ENCODE assay signal across 10 cellular contexts in genomic region chr4:74097631-74098550, GRCh38. TPM values are rescaled to one million over a fixed set of nuclear protein-coding genes. Genes with fewer than 3 reads are reported as not detected.
DNase-seq lines count a peak whose midpoint lies in the region; ATAC-seq, FAIRE-seq and TF ChIP-seq lines count a peak whose summit lies in the region.
"Had no signal": no experiment of that assay in that cellular context is flagged by ENCODE, and none has a peak within 500 bp of the region (broad histone marks: within the 10 kb centered on the region; RNA-seq: fewer than 3 reads in every experiment).

No MANE protein-coding gene starts in this region.

- no peak; the same call in 2 of the 3 replicates for ATAC-seq in RWPE2 (ENCODE audit: low read depth)
- peak in 2 of 4 donors; percentile 4 to 7 for ATAC-seq in pancreas
- ATAC-seq in GM18505 (IDR thresholded peaks at IDR 0.05; ENCODE audit: unreplicated experiment), result no peak
- no peak for ATAC-seq in aorta (ENCODE audit: low FRiP score)

- H3K27ac ChIP-seq in RWPE2 (ENCODE audit: poor library complexity, severe bottlenecking) (peak overlapping the region; percentile 84), esophagus muscularis mucosa (replicated peaks in 1 of 4) (peak overlapping the region; percentile 70 to 81 (median 73)), pancreas (peak overlapping the region in 3 of 4 donors; percentile 51 to 93 (median 91)), aorta (ENCODE audit: low read depth in 1 of 2, low read length in 2 of 2) (no peak overlapping the region)

- H3K9me3 ChIP-seq in RWPE2 (ENCODE audit: severe bottlenecking) (no peaks in the 10 kb centered on the region), esophagus muscularis mucosa (no peaks in the 10 kb centered on the region), pancreas (no peaks in the 10 kb centered on the region), aorta (ENCODE audit: control insufficient read depth, low read length) (no peaks in the 10 kb centered on the region)

- peak overlapping the region; percentile 98 for H3K27ac Mint-ChIP-seq in Calu3 (ENCODE audit: unreplicated experiment)

- BruUV-seq in Calu3 (replicated peaks; lab: Mats Ljungman, UMichigan), result TSS peak; percentile 77

- H3K36me3 Mint-ChIP-seq in Calu3 (ENCODE audit: insufficient read depth, unreplicated experiment), result peaks cover 41% of the 10 kb centered on the region

- TF ChIP-seq CTCF in Calu3 (IDR thresholded peaks at IDR 0.05; ENCODE audit: unreplicated experiment) (no peak), RWPE2 (IDR thresholded peaks at IDR 0.05; ENCODE audit: poor library complexity, severe bottlenecking) (no peak), esophagus muscularis mucosa (IDR thresholded peaks at IDR 0.05) (no peak), pancreas (IDR thresholded peaks at IDR 0.05) (no peak)

- H3K36me3 ChIP-seq in RWPE2 (ENCODE audit: low read depth) (peaks cover 29% of the 10 kb centered on the region), esophagus muscularis mucosa (no peaks in the 10 kb centered on the region), pancreas (no peaks in the 10 kb centered on the region), aorta (ENCODE audit: control insufficient read depth in 1 of 2, insufficient read depth in 2 of 2, low read length in 1 of 2) (no peaks in the 10 kb centered on the region)

- DNase-seq in Calu3 (peak; percentile 34), RWPE2 (ENCODE audit: low spot score) (no peak), esophagus muscularis mucosa (ENCODE audit: extremely low spot score) (no peak), pancreas (peak in 3 of 6 donors; percentile 18 to 44 (median 37)), aorta (no peak), DMS 273 treated with DMSO at 0.1 percent for 48 hours (lab: John Stamatoyannopoulos, UW) (no peak)
- no peak for DNase-seq in activated CD4-positive, alpha-beta T cell treated with anti-CD3 and anti-CD28 coated beads, Interleukin-2, amount 50 U/mL, for 4 hours
- DNase-seq: mesendoderm had no signal

- intact Hi-C loops in Calu3 (cut with micrococcal nuclease; ENCODE audit: unreplicated experiment), result loop anchor here (2.0 to 5.0 kb wide), 2 partner anchors 34 to 61 kb away; no protein-coding TSS in a partner anchor
- intact Hi-C loops in esophagus muscularis mucosa (cut with DNase I), result no loop called here
- intact Hi-C loops in pancreas (cut with DNase I), result no loop called here
- intact Hi-C loops in aorta (cut with DNase I), result no loop called here

- no peaks in the 10 kb centered on the region for H3K9me3 Mint-ChIP-seq in Calu3 (ENCODE audit: low read depth, unreplicated experiment)

- FAIRE-seq in pancreas (lab: Jason Lieb, UNC), result no peak
- FAIRE-seq: GM18507 had no signal

- peaks cover 42% of the 10 kb centered on the region for H3K4me1 Mint-ChIP-seq in Calu3 (ENCODE audit: low read depth, unreplicated experiment)

- 89% methylated on average over 3 of the region's 3 CpGs for WGBS in esophagus muscularis mucosa
- WGBS in pancreas, 2 donors, result 81 to 83% methylated on average over 3 of the region's 3 CpGs
- WGBS in aorta, 2 donors, result 86 to 91% methylated on average over 3 of the region's 3 CpGs

- H3K4me1 ChIP-seq in RWPE2 (ENCODE audit: insufficient read depth, poor library complexity, severe bottlenecking) (peaks cover 27% of the 10 kb centered on the region), esophagus muscularis mucosa (peaks cover 0 to 29% (median 22%) of the 10 kb centered on the region in 4 donors), pancreas (peaks cover 0 to 51% (median 7%) of the 10 kb centered on the region in 3 donors), aorta (ENCODE audit: control insufficient read depth in 1 of 2, insufficient read depth in 2 of 2, low read length in 2 of 2) (no peaks in the 10 kb centered on the region)

- H3K4me3 ChIP-seq in RWPE2 (ENCODE audit: severe bottlenecking) (peak overlapping the region; percentile 53), esophagus muscularis mucosa (peak overlapping the region; percentile 61 to 79 (median 65)), pancreas (peak overlapping the region; percentile 14 to 61 (median 40)), aorta (ENCODE audit: low read length in 2 of 2) (no peak overlapping the region)

- TF ChIP-seq EP300 in esophagus muscularis mucosa (IDR thresholded peaks at IDR 0.05), result no peak

- CTCF ChIA-PET in Calu3 (lab: Charles Lee), result interaction anchor here (0.6 to 4.2 kb wide), 5 partner anchors 12 to 68 kb away, joined by 3 to 21 read pairs (median 4); no protein-coding TSS in a partner anchor

- H3K27me3 ChIP-seq in RWPE2 (ENCODE audit: insufficient read depth, poor library complexity, severe bottlenecking) (no peaks in the 10 kb centered on the region), esophagus muscularis mucosa (no peaks in the 10 kb centered on the region), pancreas (no peaks in the 10 kb centered on the region), aorta (ENCODE audit: control insufficient read depth in 1 of 2, insufficient read depth in 2 of 2, low read length in 1 of 2) (no peaks in the 10 kb centered on the region)

- TF ChIP-seq POLR2A in esophagus muscularis mucosa (IDR thresholded peaks at IDR 0.05; ENCODE audit: low read depth) (no peak), GM18505 (IDR thresholded peaks at IDR 0.05; ENCODE audit: borderline replicate concordance, extremely low read depth, insufficient read depth, insufficient read length) (no peak)

- peak overlapping the region; percentile 79 for H3K4me3 Mint-ChIP-seq in Calu3 (ENCODE audit: low read depth, unreplicated experiment)

- H3K27me3 Mint-ChIP-seq in Calu3 (ENCODE audit: unreplicated experiment), result no peaks in the 10 kb centered on the region

RNA-seq across cellular contexts. Expression of gene CXCL2, which starts 1.1 kb away (rescaled TPM):
- 110 and 189 TPM in 2 replicates for total RNA-seq in Calu3 (2022)
- total RNA-seq in esophagus muscularis mucosa, result 10 to 100 TPM; 15.0 to 29.3 (median 15.7) TPM
- 10 to 100 TPM; 15.0 to 99.7 (median 44.1) TPM for total RNA-seq in pancreas
- polyA plus RNA-seq in pancreas, result 100 to 1,000 TPM; 130 to 149 TPM
- total RNA-seq in aorta, result 10 to 100 TPM; 17.0 to 42.8 TPM
- polyA plus RNA-seq in aorta, result 1 to 10 TPM; 1.1 to 3.6 TPM

RNA-seq across cellular contexts. Expression of gene CXCL3, which starts 59.4 kb away (rescaled TPM):
- total RNA-seq in Calu3 (2022) (80.8 and 153 TPM in 2 replicates), esophagus muscularis mucosa (1 to 10 TPM in 1 of 4 donors, not detected in 3; 2.2 TPM), pancreas (1 to 10 TPM in 3 of 6 donors, under 1 TPM in 3; 0.60 to 7.3 (median 1.3) TPM), aorta (10 to 100 TPM in 1 of 2 donors, 1 to 10 TPM in 1; 3.2 to 12.1 TPM)
- polyA plus RNA-seq in pancreas (1 to 10 TPM; 2.2 to 2.5 TPM), aorta (1 to 10 TPM in 1 of 2 donors, under 1 TPM in 1; 0.64 to 1.5 TPM)

Comparison
In these comparisons a context has a peak if more than half of its experiments do, and no peak if none do; other contexts are left out.
1. H3K27ac ChIP-seq: peak in RWPE2 (single experiment), esophagus muscularis mucosa (4 of 4) and pancreas (3 of 4); none in aorta (0 of 2).
2. H3K4me3 ChIP-seq: peak in RWPE2 (single experiment), esophagus muscularis mucosa (4 of 4) and pancreas (4 of 4); none in aorta (0 of 2).